ENCODE assay signal across 8 cellular contexts in genomic region chr16:67480833-67481560, GRCh38. TPM values are rescaled to one million over a fixed set of nuclear protein-coding genes. Genes with fewer than 3 reads are reported as not detected.
DNase-seq lines count a peak whose midpoint lies in the region; ATAC-seq and TF ChIP-seq lines count a peak whose summit lies in the region.

Gene ATP6V0D1, minus strand, starts transcription at chr16:67481157. Its CDS starts 71 bp downstream, at chr16:67481086.

- peak within 1 kb of the TSS; percentile 75 for H3K4me3 ChIP-seq in Jurkat, Clone E6-1 (ENCODE audit: low read length)
- H3K4me3 ChIP-seq in PC-3 (ENCODE audit: low read length) (peak within 1 kb of the TSS; percentile 90), epithelial cell of proximal tubule (ENCODE audit: low read depth, low read length) (peak within 1 kb of the TSS; percentile 91), mucosa of rectum (ENCODE audit: low read length in 2 of 2) (peak within 1 kb of the TSS; percentile 96)

- no TSS peak for BruUV-seq in PC-3 (replicated peaks; lab: Mats Ljungman, UMichigan)

- H4K20me1 ChIP-seq in PC-3 (ENCODE audit: low read length) = no peaks in the 10 kb centered on the region; the same call in 1 of the 2 replicates

- peak within 1 kb of the TSS; percentile 86 for H3K4me2 ChIP-seq in PC-3 (ENCODE audit: low read length)

- H3F3A ChIP-seq in PC-3 (ENCODE audit: low read length, unreplicated experiment) = no peaks in the 10 kb centered on the region

- H3K9me3 ChIP-seq in PC-3 (ENCODE audit: low read length) = no peaks in the 10 kb centered on the region
- H3K9me3 ChIP-seq in mucosa of rectum (ENCODE audit: control insufficient read depth in 2 of 2, low read length in 2 of 2) = no peaks in the 10 kb centered on the region

- CTCF ChIA-PET in PC-3 (lab: Charles Lee) = interaction anchor here (0.6 to 1.8 kb wide), 3 partner anchors 33 to 528 kb away, joined by 4 to 9 read pairs (median 4); no protein-coding TSS in a partner anchor

- intact Hi-C loops in PC-3 (cut with micrococcal nuclease) = no loop called here

- H3K4me1 ChIP-seq in PC-3 (ENCODE audit: insufficient read depth, low read length) (peaks cover 7% of the 10 kb centered on the region; the same call in 1 of the 2 replicates), mucosa of rectum (ENCODE audit: control insufficient read depth in 2 of 2, insufficient read depth in 2 of 2, low read length in 2 of 2) (peaks cover 5 to 20% of the 10 kb centered on the region in 2 donors)

- peaks cover 48% of the 10 kb centered on the region for H3K79me2 ChIP-seq in PC-3 (ENCODE audit: low read length)

- TF ChIP-seq CTCF in PC-3 (conservative IDR thresholded peaks at IDR 0.05; ENCODE audit: low read depth, low read length) (peak; percentile 71), epithelial cell of proximal tubule (conservative IDR thresholded peaks at IDR 0.05; ENCODE audit: low read depth, low read length) (peak; percentile 78)

- H3K36me3 ChIP-seq in PC-3 (ENCODE audit: low read depth, low read length) (no peaks in the 10 kb centered on the region), mucosa of rectum (ENCODE audit: control insufficient read depth in 2 of 2, insufficient read depth in 2 of 2, low read length in 2 of 2) (peaks cover 2 to 9% of the 10 kb centered on the region in 2 donors)

- H3K27ac ChIP-seq in PC-3 (ENCODE audit: low read length) (peak within 1 kb of the TSS; percentile 37), mucosa of rectum (ENCODE audit: low read depth in 2 of 2, low read length in 2 of 2) (peak within 1 kb of the TSS; percentile 97 to 98)

- H3K27me3 ChIP-seq in PC-3 (ENCODE audit: low read length) (no peaks in the 10 kb centered on the region), mucosa of rectum (ENCODE audit: control insufficient read depth in 2 of 2, insufficient read depth in 2 of 2, low read length in 2 of 2) (no peaks in the 10 kb centered on the region)

- H3K9me2 ChIP-seq in PC-3 (replicated peaks; ENCODE audit: low read length) = no peaks in the 10 kb centered on the region

- peak; percentile 91 for ATAC-seq in GM21619 (IDR thresholded peaks at IDR 0.05; ENCODE audit: unreplicated experiment)
- ATAC-seq in PC-3 = peak; percentile 93

- peak within 1 kb of the TSS; percentile 85 for H3K9ac ChIP-seq in PC-3 (ENCODE audit: low read length)
- peak within 1 kb of the TSS; percentile 93 to 97 for H3K9ac ChIP-seq in mucosa of rectum (ENCODE audit: low read depth in 1 of 2, low read length in 2 of 2)

- peak within 1 kb of the TSS; percentile 82 for H2AFZ ChIP-seq in PC-3 (ENCODE audit: low read length)

- DNase-seq in DMS53 (lab: John Stamatoyannopoulos, UW) (peak; percentile 98), PC-3 (peak; percentile 97), epithelial cell of proximal tubule (ENCODE audit: low read depth) (peak; percentile 63)
- peak; percentile 95 for DNase-seq in Jurkat, Clone E6-1 (ENCODE audit: low read depth, low spot score)
- peak; percentile 99 for DNase-seq in activated T-cell treated with anti-CD3 and anti-CD28 coated beads, Interleukin-2, amount 50 U/mL, for 1 hour
- peak; percentile 99 for DNase-seq in stimulated activated CD8-positive, alpha-beta memory T cell treated with anti-CD3 and anti-CD28 coated beads, Interleukin-4, amount 100 ng/mL, for 48 hours

- POLR2A ChIA-PET in PC-3 (lab: Charles Lee; ENCODE audit: unreplicated experiment) = interaction anchor here (0.5 to 0.6 kb wide), 5 partner anchors 19 to 756 kb away, joined by 3 to 8 read pairs (median 4); no protein-coding TSS in a partner anchor

RNA-seq across cellular contexts. Expression of gene ATP6V0D1, which starts in this region (rescaled TPM):
- polyA plus RNA-seq in Jurkat, Clone E6-1 (2012; ENCODE audit: insufficient read depth, insufficient read length) = 43.7 TPM
- 65.5 and 76.6 TPM in 2 replicates for total RNA-seq in PC-3 (2014; rRNA removed)
- total RNA-seq in epithelial cell of proximal tubule = 97.9 and 120 TPM in 2 replicates

Comparison
In these comparisons a context has a peak if more than half of its experiments do, and no peak if none do; other contexts are left out.
1. Peak in every context shown above with its lines: DNase-seq, ATAC-seq, H3K4me3 ChIP-seq and H3K27ac ChIP-seq.